ENCODE assay signal across 10 cellular contexts in the genomic region with DNA sequence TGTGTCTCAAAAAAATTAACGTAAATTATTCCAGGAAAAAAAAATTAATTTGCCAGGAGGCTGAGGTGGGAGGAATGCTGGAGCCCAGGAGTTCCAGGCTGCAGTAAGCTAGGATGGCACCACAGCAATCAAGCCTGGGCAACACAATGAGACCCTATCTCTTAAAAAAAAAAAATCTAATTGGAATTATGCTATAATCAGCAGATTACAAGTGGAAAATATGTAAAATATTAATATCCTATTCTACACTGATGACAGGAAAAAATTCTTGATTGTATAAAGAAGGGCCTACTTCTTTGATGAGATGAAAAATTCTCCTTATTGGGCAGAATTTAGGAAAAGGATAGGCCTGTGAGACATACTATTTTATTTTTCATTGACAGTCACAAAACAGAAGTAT.
"Had no signal": no experiment of that assay in that cellular context is flagged by ENCODE, and none has a peak within 500 bp of the region (broad histone marks: within the 10 kb centered on the region; RNA-seq: fewer than 3 reads in every experiment).

No MANE protein-coding gene starts in this region.

- H3K9me3 ChIP-seq: HAP-1 had no signal

- DNase-seq: GOT3, H7, HFFc6, Karpas-422, KBM-7 had no signal

- H3K36me3 ChIP-seq: HAP-1 had no signal

- H3K27ac ChIP-seq: GM23248, KMS-11 had no signal

- H3K4me3 ChIP-seq: GM23248, HAP-1 had no signal

- ATAC-seq: HCT116 had no signal

- FAIRE-seq: HTR-8/SVneo had no signal

- H2AFZ ChIP-seq: GM23248 had no signal

- H3K4me1 ChIP-seq: HAP-1 had no signal

- H3K9ac ChIP-seq: GM23248, KMS-11 had no signal

- H3K4me2 ChIP-seq: KMS-11 had no signal
